In the genomic region with DNA sequence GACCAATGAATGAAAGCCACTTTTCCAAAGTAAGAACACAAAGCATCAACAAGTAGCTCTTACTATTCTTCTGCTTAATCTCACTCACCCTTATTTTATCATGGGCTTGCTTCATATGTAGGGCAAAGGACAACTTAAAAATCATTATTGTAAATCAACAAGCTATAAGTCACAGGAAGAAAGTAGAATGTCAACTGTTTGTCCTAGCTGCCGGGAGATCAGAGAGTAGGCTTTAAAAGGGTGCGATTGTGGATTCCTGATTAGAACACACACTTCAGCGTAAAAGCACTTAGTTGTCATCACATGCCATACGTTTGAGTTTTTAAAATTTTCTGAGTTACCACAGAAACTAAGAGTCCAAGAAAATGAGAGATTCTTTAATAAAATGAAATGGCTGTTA, we compare ENCODE assay signal across 1 cellular context.
TF ChIP-seq lines count a peak whose summit lies in the region.

No MANE protein-coding gene starts in this region.

TF ChIP-seq in HepG2, 621 proteins besides CTCF, POLR2A, EP300 and RAD21 (continues in another document):
- TF ChIP-seq, protein P1, sequence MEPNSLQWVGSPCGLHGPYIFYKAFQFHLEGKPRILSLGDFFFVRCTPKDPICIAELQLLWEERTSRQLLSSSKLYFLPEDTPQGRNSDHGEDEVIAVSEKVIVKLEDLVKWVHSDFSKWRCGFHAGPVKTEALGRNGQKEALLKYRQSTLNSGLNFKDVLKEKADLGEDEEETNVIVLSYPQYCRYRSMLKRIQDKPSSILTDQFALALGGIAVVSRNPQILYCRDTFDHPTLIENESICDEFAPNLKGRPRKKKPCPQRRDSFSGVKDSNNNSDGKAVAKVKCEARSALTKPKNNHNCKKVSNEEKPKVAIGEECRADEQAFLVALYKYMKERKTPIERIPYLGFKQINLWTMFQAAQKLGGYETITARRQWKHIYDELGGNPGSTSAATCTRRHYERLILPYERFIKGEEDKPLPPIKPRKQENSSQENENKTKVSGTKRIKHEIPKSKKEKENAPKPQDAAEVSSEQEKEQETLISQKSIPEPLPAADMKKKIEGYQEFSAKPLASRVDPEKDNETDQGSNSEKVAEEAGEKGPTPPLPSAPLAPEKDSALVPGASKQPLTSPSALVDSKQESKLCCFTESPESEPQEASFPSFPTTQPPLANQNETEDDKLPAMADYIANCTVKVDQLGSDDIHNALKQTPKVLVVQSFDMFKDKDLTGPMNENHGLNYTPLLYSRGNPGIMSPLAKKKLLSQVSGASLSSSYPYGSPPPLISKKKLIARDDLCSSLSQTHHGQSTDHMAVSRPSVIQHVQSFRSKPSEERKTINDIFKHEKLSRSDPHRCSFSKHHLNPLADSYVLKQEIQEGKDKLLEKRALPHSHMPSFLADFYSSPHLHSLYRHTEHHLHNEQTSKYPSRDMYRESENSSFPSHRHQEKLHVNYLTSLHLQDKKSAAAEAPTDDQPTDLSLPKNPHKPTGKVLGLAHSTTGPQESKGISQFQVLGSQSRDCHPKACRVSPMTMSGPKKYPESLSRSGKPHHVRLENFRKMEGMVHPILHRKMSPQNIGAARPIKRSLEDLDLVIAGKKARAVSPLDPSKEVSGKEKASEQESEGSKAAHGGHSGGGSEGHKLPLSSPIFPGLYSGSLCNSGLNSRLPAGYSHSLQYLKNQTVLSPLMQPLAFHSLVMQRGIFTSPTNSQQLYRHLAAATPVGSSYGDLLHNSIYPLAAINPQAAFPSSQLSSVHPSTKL (CRISPR knock-in tag; IDR thresholded peaks at IDR 0.05) = peak; percentile 98
- TF ChIP-seq, protein P2, sequence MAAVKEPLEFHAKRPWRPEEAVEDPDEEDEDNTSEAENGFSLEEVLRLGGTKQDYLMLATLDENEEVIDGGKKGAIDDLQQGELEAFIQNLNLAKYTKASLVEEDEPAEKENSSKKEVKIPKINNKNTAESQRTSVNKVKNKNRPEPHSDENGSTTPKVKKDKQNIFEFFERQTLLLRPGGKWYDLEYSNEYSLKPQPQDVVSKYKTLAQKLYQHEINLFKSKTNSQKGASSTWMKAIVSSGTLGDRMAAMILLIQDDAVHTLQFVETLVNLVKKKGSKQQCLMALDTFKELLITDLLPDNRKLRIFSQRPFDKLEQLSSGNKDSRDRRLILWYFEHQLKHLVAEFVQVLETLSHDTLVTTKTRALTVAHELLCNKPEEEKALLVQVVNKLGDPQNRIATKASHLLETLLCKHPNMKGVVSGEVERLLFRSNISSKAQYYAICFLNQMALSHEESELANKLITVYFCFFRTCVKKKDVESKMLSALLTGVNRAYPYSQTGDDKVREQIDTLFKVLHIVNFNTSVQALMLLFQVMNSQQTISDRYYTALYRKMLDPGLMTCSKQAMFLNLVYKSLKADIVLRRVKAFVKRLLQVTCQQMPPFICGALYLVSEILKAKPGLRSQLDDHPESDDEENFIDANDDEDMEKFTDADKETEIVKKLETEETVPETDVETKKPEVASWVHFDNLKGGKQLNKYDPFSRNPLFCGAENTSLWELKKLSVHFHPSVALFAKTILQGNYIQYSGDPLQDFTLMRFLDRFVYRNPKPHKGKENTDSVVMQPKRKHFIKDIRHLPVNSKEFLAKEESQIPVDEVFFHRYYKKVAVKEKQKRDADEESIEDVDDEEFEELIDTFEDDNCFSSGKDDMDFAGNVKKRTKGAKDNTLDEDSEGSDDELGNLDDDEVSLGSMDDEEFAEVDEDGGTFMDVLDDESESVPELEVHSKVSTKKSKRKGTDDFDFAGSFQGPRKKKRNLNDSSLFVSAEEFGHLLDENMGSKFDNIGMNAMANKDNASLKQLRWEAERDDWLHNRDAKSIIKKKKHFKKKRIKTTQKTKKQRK (IDR thresholded peaks at IDR 0.05; ENCODE audit: low read length) = no peak
- TF ChIP-seq SNRNP70 (IDR thresholded peaks at IDR 0.05; ENCODE audit: low read depth, low read length) = no peak
- no peak for TF ChIP-seq GTF2F1 (IDR thresholded peaks at IDR 0.05; ENCODE audit: low read length)
- no peak for TF ChIP-seq ZFP36 (IDR thresholded peaks at IDR 0.05; ENCODE audit: borderline replicate concordance, low read depth, low read length, partially characterized antibody)
- TF ChIP-seq, protein P3, sequence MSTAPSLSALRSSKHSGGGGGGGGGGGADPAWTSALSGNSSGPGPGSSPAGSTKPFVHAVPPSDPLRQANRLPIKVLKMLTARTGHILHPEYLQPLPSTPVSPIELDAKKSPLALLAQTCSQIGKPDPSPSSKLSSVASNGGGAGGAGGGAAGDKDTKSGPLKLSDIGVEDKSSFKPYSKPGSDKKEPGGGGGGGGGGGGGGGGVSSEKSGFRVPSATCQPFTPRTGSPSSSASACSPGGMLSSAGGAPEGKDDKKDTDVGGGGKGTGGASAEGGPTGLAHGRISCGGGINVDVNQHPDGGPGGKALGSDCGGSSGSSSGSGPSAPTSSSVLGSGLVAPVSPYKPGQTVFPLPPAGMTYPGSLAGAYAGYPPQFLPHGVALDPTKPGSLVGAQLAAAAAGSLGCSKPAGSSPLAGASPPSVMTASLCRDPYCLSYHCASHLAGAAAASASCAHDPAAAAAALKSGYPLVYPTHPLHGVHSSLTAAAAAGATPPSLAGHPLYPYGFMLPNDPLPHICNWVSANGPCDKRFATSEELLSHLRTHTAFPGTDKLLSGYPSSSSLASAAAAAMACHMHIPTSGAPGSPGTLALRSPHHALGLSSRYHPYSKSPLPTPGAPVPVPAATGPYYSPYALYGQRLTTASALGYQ (CRISPR knock-in tag; IDR thresholded peaks at IDR 0.05) = peak; percentile 84
- TF ChIP-seq MIER2 (CRISPR knock-in tag; IDR thresholded peaks at IDR 0.05) = 0 out of 2 replicates have a peak, but pooled peaks have one; percentile 51
- TF ChIP-seq, protein P4, sequence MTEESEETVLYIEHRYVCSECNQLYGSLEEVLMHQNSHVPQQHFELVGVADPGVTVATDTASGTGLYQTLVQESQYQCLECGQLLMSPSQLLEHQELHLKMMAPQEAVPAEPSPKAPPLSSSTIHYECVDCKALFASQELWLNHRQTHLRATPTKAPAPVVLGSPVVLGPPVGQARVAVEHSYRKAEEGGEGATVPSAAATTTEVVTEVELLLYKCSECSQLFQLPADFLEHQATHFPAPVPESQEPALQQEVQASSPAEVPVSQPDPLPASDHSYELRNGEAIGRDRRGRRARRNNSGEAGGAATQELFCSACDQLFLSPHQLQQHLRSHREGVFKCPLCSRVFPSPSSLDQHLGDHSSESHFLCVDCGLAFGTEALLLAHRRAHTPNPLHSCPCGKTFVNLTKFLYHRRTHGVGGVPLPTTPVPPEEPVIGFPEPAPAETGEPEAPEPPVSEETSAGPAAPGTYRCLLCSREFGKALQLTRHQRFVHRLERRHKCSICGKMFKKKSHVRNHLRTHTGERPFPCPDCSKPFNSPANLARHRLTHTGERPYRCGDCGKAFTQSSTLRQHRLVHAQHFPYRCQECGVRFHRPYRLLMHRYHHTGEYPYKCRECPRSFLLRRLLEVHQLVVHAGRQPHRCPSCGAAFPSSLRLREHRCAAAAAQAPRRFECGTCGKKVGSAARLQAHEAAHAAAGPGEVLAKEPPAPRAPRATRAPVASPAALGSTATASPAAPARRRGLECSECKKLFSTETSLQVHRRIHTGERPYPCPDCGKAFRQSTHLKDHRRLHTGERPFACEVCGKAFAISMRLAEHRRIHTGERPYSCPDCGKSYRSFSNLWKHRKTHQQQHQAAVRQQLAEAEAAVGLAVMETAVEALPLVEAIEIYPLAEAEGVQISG (CRISPR knock-in tag; IDR thresholded peaks at IDR 0.05) = no peak
- no peak for TF ChIP-seq ZNF556 (CRISPR knock-in tag; IDR thresholded peaks at IDR 0.05; ENCODE audit: borderline replicate concordance)
- no peak for TF ChIP-seq ATF7-NPFF (CRISPR knock-in tag; IDR thresholded peaks at IDR 0.05; ENCODE audit: low read depth)
- TF ChIP-seq RXRA (CRISPR knock-in tag; IDR thresholded peaks at IDR 0.05) = peak; percentile 59; the same call in 1 of the 2 replicates
- peak; percentile 96 for TF ChIP-seq FOXA3 (CRISPR knock-in tag; IDR thresholded peaks at IDR 0.05)
- TF ChIP-seq MTA1 (CRISPR knock-in tag; IDR thresholded peaks at IDR 0.05; ENCODE audit: borderline replicate concordance) = no peak
- TF ChIP-seq SP1 (IDR thresholded peaks at IDR 0.05) = no peak
- 0 out of 2 replicates have a peak, but pooled peaks have one; percentile 14 for TF ChIP-seq SP1 (CRISPR knock-in tag; IDR thresholded peaks at IDR 0.05)
- no peak for TF ChIP-seq JDP2 (CRISPR knock-in tag; IDR thresholded peaks at IDR 0.05; ENCODE audit: borderline replicate concordance)
- no peak for TF ChIP-seq ESRRA (CRISPR knock-in tag; IDR thresholded peaks at IDR 0.05; ENCODE audit: low read depth)
- TF ChIP-seq, protein P5, sequence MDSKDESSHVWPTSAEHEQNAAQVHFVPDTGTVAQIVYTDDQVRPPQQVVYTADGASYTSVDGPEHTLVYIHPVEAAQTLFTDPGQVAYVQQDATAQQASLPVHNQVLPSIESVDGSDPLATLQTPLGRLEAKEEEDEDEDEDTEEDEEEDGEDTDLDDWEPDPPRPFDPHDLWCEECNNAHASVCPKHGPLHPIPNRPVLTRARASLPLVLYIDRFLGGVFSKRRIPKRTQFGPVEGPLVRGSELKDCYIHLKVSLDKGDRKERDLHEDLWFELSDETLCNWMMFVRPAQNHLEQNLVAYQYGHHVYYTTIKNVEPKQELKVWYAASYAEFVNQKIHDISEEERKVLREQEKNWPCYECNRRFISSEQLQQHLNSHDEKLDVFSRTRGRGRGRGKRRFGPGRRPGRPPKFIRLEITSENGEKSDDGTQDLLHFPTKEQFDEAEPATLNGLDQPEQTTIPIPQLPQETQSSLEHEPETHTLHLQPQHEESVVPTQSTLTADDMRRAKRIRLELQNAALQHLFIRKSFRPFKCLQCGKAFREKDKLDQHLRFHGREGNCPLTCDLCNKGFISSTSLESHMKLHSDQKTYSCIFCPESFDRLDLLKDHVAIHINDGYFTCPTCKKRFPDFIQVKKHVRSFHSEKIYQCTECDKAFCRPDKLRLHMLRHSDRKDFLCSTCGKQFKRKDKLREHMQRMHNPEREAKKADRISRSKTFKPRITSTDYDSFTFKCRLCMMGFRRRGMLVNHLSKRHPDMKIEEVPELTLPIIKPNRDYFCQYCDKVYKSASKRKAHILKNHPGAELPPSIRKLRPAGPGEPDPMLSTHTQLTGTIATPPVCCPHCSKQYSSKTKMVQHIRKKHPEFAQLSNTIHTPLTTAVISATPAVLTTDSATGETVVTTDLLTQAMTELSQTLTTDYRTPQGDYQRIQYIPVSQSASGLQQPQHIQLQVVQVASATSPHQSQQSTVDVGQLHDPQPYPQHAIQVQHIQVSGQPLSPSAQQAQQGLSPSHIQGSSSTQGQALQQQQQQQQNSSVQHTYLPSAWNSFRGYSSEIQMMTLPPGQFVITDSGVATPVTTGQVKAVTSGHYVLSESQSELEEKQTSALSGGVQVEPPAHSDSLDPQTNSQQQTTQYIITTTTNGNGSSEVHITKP (CRISPR knock-in tag; IDR thresholded peaks at IDR 0.05; ENCODE audit: low read depth) = peak; percentile 47; the same call in 1 of the 2 replicates
- no peak for TF ChIP-seq SSRP1 (CRISPR knock-in tag; IDR thresholded peaks at IDR 0.05)
- TF ChIP-seq NRL (CRISPR knock-in tag; IDR thresholded peaks at IDR 0.05; ENCODE audit: borderline replicate concordance) = no peak
- no peak for TF ChIP-seq SRSF9 (IDR thresholded peaks at IDR 0.05; ENCODE audit: borderline replicate concordance, insufficient read depth, low read depth, low read length, poor library complexity, severe bottlenecking)
- TF ChIP-seq, protein P6, sequence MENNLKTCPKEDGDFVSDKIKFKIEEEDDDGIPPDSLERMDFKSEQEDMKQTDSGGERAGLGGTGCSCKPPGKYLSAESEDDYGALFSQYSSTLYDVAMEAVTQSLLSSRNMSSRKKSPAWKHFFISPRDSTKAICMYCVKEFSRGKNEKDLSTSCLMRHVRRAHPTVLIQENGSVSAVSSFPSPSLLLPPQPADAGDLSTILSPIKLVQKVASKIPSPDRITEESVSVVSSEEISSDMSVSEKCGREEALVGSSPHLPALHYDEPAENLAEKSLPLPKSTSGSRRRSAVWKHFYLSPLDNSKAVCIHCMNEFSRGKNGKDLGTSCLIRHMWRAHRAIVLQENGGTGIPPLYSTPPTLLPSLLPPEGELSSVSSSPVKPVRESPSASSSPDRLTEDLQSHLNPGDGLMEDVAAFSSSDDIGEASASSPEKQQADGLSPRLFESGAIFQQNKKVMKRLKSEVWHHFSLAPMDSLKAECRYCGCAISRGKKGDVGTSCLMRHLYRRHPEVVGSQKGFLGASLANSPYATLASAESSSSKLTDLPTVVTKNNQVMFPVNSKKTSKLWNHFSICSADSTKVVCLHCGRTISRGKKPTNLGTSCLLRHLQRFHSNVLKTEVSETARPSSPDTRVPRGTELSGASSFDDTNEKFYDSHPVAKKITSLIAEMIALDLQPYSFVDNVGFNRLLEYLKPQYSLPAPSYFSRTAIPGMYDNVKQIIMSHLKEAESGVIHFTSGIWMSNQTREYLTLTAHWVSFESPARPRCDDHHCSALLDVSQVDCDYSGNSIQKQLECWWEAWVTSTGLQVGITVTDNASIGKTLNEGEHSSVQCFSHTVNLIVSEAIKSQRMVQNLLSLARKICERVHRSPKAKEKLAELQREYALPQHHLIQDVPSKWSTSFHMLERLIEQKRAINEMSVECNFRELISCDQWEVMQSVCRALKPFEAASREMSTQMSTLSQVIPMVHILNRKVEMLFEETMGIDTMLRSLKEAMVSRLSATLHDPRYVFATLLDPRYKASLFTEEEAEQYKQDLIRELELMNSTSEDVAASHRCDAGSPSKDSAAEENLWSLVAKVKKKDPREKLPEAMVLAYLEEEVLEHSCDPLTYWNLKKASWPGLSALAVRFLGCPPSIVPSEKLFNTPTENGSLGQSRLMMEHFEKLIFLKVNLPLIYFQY (CRISPR knock-in tag; IDR thresholded peaks at IDR 0.05; ENCODE audit: borderline replicate concordance) = 0 out of 2 replicates have a peak, but pooled peaks have one; percentile 20
- TF ChIP-seq ZNF274 (CRISPR knock-in tag; IDR thresholded peaks at IDR 0.05) = no peak
- peak; percentile 76; the same call in 1 of the 2 replicates for TF ChIP-seq ZNF12 (CRISPR knock-in tag; IDR thresholded peaks at IDR 0.05)
- TF ChIP-seq, protein P7, sequence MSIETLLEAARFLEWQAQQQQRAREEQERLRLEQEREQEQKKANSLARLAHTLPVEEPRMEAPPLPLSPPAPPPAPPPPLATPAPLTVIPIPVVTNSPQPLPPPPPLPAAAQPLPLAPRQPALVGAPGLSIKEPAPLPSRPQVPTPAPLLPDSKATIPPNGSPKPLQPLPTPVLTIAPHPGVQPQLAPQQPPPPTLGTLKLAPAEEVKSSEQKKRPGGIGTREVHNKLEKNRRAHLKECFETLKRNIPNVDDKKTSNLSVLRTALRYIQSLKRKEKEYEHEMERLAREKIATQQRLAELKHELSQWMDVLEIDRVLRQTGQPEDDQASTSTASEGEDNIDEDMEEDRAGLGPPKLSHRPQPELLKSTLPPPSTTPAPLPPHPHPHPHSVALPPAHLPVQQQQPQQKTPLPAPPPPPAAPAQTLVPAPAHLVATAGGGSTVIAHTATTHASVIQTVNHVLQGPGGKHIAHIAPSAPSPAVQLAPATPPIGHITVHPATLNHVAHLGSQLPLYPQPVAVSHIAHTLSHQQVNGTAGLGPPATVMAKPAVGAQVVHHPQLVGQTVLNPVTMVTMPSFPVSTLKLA (IDR thresholded peaks at IDR 0.05) = no peak
- no peak for TF ChIP-seq ZNF33B (CRISPR knock-in tag; IDR thresholded peaks at IDR 0.05)
- TF ChIP-seq HNRNPH1 (optimal IDR thresholded peaks at IDR 0.05; ENCODE audit: low read depth, low read length) = no peak
- no peak for TF ChIP-seq RNF2 (conservative IDR thresholded peaks at IDR 0.05; ENCODE audit: low read depth)
- no peak for TF ChIP-seq RFXANK (CRISPR knock-in tag; IDR thresholded peaks at IDR 0.05)
- TF ChIP-seq SAFB2 (CRISPR knock-in tag; IDR thresholded peaks at IDR 0.05; ENCODE audit: borderline replicate concordance, low read depth) = no peak
- TF ChIP-seq TSC22D2 (CRISPR knock-in tag; IDR thresholded peaks at IDR 0.05; ENCODE audit: borderline replicate concordance) = no peak
- peak; percentile 65; the same call in 1 of the 2 replicates for TF ChIP-seq ZNF337 (CRISPR knock-in tag; IDR thresholded peaks at IDR 0.05; ENCODE audit: borderline replicate concordance, low read depth)
- peak; percentile 80 for TF ChIP-seq SOX13 (IDR thresholded peaks at IDR 0.05)
- TF ChIP-seq SOX13 (CRISPR knock-in tag; conservative IDR thresholded peaks at IDR 0.05 in 1 of 2, IDR thresholded peaks at IDR 0.05 in 1 of 2) = peak in 1 of 2 experiments; percentile 94; a peak in 2 of 4 replicates
- no peak for TF ChIP-seq SNAPC2 (CRISPR knock-in tag; IDR thresholded peaks at IDR 0.05)
- TF ChIP-seq ATF1 (CRISPR knock-in tag; IDR thresholded peaks at IDR 0.05) = no peak; the same call in 1 of the 2 replicates
